Comparison of ENCODE assay signal across 8 cellular contexts in the genomic region with DNA sequence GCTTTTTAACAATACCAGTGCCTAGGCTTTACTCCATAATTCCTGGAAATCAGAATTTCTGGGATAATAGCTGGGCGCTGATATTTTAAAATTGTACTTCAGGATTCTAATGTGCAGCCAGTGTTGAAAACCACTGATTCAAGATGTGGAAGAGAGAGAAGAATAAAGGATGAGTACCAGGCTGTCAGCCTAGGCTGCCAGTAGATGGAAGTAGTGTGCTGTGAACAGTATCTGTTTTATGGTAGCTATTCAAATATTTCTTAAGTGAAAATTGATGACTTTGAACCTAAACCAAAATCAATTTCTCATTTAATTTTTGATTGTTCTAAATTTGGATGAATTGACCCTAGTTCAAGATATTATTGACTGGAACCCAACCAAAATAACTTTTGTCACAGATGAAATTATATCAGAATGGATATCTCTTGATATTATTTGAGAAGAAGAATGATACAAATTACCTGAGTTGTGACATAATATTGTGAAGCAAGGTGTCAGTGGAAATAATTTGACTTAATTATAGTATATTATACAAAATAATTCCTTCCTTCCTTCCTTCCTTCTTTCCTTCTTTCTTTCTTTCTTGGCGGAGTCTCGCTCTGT.
DNase-seq lines count a peak whose midpoint lies in the region; ATAC-seq and TF ChIP-seq lines count a peak whose summit lies in the region.

No MANE protein-coding gene starts in this region.

- no peaks in the 10 kb centered on the region for H3K9me2 ChIP-seq in PC-3 (replicated peaks; ENCODE audit: low read length)

- POLR2A ChIA-PET in PC-3 (lab: Charles Lee; ENCODE audit: unreplicated experiment), result no interaction called here

- no peaks in the 10 kb centered on the region for H3K9me3 Mint-ChIP-seq in memory B cell

- H3K9ac ChIP-seq in PC-3 (ENCODE audit: low read length), result no peak overlapping the region

- H3K36me3 ChIP-seq in PC-3 (ENCODE audit: low read depth, low read length), result no peaks in the 10 kb centered on the region

- no TSS peak for BruUV-seq in PC-3 (replicated peaks; lab: Mats Ljungman, UMichigan)

- H3K27me3 Mint-ChIP-seq in memory B cell, result no peaks in the 10 kb centered on the region

- peak; percentile 73 for DNase-seq in NCI-H510A treated with DMSO at 0.1 percent for 48 hours (lab: John Stamatoyannopoulos, UW)
- no peak for DNase-seq in NCI-H510A (lab: John Stamatoyannopoulos, UW)
- DNase-seq in HS-5 (ENCODE audit: low read depth), result peak; percentile 2
- peak; percentile 68 for DNase-seq in PC-3
- peak; percentile 71 for DNase-seq in dermis blood vessel endothelial cell
- peak in 1 of 2 donors; percentile 20 for DNase-seq in memory B cell (ENCODE audit: low spot score in 2 of 2)
- no peak for DNase-seq in T1000 (lab: John Stamatoyannopoulos, UW)

- H3K4me1 Mint-ChIP-seq in memory B cell, result peaks cover 8% of the 10 kb centered on the region

- no peaks in the 10 kb centered on the region for H3K4me1 ChIP-seq in PC-3 (ENCODE audit: insufficient read depth, low read length)

- H3K4me3 Mint-ChIP-seq in memory B cell, result no peak overlapping the region

- H3K27ac Mint-ChIP-seq in memory B cell, result peak overlapping the region; percentile 40

- H3K27me3 ChIP-seq in PC-3 (ENCODE audit: low read length), result no peaks in the 10 kb centered on the region

- no peak overlapping the region for H3K27ac ChIP-seq in PC-3 (ENCODE audit: low read length)

- intact Hi-C loops in PC-3 (cut with micrococcal nuclease), result loop anchor here (1.0 to 5.0 kb wide), 4 partner anchors 76 to 784 kb away; a partner anchor contains a TSS

- no peak overlapping the region for H3K4me3 ChIP-seq in PC-3 (ENCODE audit: low read length)

- peak; percentile 80 for ATAC-seq in PC-3
- peak; percentile 64 for ATAC-seq in memory B cell (ENCODE audit: low read depth)
- ATAC-seq in HG03521 (IDR thresholded peaks at IDR 0.05; ENCODE audit: unreplicated experiment), result no peak

- no peaks in the 10 kb centered on the region for H3F3A ChIP-seq in PC-3 (ENCODE audit: low read length, unreplicated experiment)

- CTCF ChIA-PET in PC-3 (lab: Charles Lee), result interaction anchor here (0.7 to 1.0 kb wide), 4 partner anchors 261 to 450 kb away, joined by 3 to 5 read pairs (median 3); no protein-coding TSS in a partner anchor

- peak; percentile 89 for TF ChIP-seq CTCF in PC-3 (conservative IDR thresholded peaks at IDR 0.05; ENCODE audit: low read depth, low read length)

- no peaks in the 10 kb centered on the region for H3K36me3 Mint-ChIP-seq in memory B cell

- H2AFZ ChIP-seq in PC-3 (ENCODE audit: low read length), result no peak overlapping the region

- no peaks in the 10 kb centered on the region for H3K79me2 ChIP-seq in PC-3 (ENCODE audit: low read length)

- H3K4me2 ChIP-seq in PC-3 (ENCODE audit: low read length), result no peak overlapping the region

- H4K20me1 ChIP-seq in PC-3 (ENCODE audit: low read length), result no peaks in the 10 kb centered on the region

- no peaks in the 10 kb centered on the region for H3K9me3 ChIP-seq in PC-3 (ENCODE audit: low read length)

Comparison
In these comparisons a context has a peak if more than half of its experiments do, and no peak if none do; other contexts are left out.
1. DNase-seq: peak in NCI-H510A treated with DMSO at 0.1 percent for 48 hours (single experiment), HS-5 (single experiment), PC-3 (single experiment) and dermis blood vessel endothelial cell (single experiment); none in NCI-H510A (single experiment) and T1000 (single experiment).